In the genomic region with DNA sequence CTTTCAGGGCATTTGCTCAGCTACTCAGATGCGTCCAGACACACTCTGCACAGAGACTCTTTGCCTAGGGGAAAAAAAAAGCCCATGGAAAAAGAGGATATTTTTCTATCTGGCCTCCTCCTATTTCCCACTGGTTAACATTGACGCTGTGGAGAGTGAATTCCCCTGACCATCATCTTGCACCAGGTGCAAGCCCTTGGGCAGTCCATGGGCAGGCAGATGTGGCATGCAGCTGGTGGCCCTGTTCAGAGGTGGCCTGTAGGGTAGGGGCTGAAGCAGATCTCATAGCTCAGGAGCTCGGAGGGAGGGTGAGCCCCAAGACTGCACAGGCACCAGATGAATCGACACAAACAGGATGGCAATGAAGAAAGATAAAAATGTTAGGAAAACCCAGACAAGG, we compare ENCODE assay signal across 1 cellular context.
TF ChIP-seq lines count a peak whose summit lies in the region.

No MANE protein-coding gene starts in this region.

TF ChIP-seq in GM23338, 12 proteins besides CTCF, POLR2A, EP300 and RAD21 (continued from another document):
- TF ChIP-seq, protein P1, sequence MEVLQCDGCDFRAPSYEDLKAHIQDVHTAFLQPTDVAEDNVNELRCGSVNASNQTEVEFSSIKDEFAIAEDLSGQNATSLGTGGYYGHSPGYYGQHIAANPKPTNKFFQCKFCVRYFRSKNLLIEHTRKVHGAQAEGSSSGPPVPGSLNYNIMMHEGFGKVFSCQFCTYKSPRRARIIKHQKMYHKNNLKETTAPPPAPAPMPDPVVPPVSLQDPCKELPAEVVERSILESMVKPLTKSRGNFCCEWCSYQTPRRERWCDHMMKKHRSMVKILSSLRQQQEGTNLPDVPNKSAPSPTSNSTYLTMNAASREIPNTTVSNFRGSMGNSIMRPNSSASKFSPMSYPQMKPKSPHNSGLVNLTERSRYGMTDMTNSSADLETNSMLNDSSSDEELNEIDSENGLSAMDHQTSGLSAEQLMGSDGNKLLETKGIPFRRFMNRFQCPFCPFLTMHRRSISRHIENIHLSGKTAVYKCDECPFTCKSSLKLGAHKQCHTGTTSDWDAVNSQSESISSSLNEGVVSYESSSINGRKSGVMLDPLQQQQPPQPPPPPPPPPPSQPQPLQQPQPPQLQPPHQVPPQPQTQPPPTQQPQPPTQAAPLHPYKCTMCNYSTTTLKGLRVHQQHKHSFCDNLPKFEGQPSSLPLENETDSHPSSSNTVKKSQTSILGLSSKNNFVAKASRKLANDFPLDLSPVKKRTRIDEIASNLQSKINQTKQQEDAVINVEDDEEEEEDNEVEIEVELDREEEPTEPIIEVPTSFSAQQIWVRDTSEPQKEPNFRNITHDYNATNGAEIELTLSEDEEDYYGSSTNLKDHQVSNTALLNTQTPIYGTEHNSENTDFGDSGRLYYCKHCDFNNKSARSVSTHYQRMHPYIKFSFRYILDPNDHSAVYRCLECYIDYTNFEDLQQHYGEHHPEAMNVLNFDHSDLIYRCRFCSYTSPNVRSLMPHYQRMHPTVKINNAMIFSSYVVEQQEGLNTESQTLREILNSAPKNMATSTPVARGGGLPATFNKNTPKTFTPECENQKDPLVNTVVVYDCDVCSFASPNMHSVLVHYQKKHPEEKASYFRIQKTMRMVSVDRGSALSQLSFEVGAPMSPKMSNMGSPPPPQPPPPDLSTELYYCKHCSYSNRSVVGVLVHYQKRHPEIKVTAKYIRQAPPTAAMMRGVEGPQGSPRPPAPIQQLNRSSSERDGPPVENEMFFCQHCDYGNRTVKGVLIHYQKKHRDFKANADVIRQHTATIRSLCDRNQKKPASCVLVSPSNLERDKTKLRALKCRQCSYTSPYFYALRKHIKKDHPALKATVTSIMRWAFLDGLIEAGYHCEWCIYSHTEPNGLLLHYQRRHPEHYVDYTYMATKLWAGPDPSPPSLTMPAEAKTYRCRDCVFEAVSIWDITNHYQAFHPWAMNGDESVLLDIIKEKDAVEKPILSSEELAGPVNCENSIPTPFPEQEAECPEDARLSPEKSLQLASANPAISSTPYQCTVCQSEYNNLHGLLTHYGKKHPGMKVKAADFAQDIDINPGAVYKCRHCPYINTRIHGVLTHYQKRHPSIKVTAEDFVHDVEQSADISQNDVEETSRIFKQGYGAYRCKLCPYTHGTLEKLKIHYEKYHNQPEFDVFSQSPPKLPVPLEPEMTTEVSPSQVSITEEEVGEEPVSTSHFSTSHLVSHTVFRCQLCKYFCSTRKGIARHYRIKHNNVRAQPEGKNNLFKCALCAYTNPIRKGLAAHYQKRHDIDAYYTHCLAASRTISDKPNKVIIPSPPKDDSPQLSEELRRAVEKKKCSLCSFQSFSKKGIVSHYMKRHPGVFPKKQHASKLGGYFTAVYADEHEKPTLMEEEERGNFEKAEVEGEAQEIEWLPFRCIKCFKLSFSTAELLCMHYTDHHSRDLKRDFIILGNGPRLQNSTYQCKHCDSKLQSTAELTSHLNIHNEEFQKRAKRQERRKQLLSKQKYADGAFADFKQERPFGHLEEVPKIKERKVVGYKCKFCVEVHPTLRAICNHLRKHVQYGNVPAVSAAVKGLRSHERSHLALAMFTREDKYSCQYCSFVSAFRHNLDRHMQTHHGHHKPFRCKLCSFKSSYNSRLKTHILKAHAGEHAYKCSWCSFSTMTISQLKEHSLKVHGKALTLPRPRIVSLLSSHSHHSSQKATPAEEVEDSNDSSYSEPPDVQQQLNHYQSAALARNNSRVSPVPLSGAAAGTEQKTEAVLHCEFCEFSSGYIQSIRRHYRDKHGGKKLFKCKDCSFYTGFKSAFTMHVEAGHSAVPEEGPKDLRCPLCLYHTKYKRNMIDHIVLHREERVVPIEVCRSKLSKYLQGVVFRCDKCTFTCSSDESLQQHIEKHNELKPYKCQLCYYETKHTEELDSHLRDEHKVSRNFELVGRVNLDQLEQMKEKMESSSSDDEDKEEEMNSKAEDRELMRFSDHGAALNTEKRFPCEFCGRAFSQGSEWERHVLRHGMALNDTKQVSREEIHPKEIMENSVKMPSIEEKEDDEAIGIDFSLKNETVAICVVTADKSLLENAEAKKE (CRISPR knock-in tag; IDR thresholded peaks at IDR 0.05): no peak
- TF ChIP-seq ZNF331 (CRISPR knock-in tag; IDR thresholded peaks at IDR 0.05; ENCODE audit: low read depth) (no peak), JUNB (IDR thresholded peaks at IDR 0.05; ENCODE audit: unreplicated experiment) (no peak), STAT1 (IDR thresholded peaks at IDR 0.05; ENCODE audit: unreplicated experiment) (no peak), NANOG (IDR thresholded peaks at IDR 0.05; ENCODE audit: borderline replicate concordance) (no peak), EZH2phosphoT487 (IDR thresholded peaks at IDR 0.05; ENCODE audit: unreplicated experiment) (no peak), EZH2 (IDR thresholded peaks at IDR 0.05; ENCODE audit: low read depth, unreplicated experiment) (no peak), ZNF114 (CRISPR knock-in tag; IDR thresholded peaks at IDR 0.05) (no peak), POLR2AphosphoS5 (IDR thresholded peaks at IDR 0.05; ENCODE audit: low read depth) (no peak), CREB1 (CRISPR knock-in tag; IDR thresholded peaks at IDR 0.05; ENCODE audit: low read depth) (no peak)
